In genomic region chr3:141659821-141660597, GRCh38 we compare ENCODE assay signal across 8 cellular contexts.
DNase-seq lines count a peak whose midpoint lies in the region; ATAC-seq and TF ChIP-seq lines count a peak whose summit lies in the region.

No MANE protein-coding gene starts in this region.

- no peaks in the 10 kb centered on the region for H3K9me3 ChIP-seq in CD8-positive, alpha-beta T cell (ENCODE audit: low read length)
- H3K9me3 ChIP-seq in HUES64 (ENCODE audit: insufficient read depth, low read depth, low read length) (peaks cover 20% of the 10 kb centered on the region), neural cell (ENCODE audit: low read length) (no peaks in the 10 kb centered on the region)

- no peak for ATAC-seq in CD8-positive, alpha-beta T cell
- ATAC-seq in WTC11, result peak; percentile 58
- no peak for ATAC-seq in GM18867 (IDR thresholded peaks at IDR 0.05; ENCODE audit: unreplicated experiment)
- no peak for ATAC-seq in GM18907 (IDR thresholded peaks at IDR 0.05; ENCODE audit: unreplicated experiment)

- 1% methylated on average over 64 of the region's 64 CpGs for WGBS in HUES64

- no peaks in the 10 kb centered on the region for H3K9me2 ChIP-seq in neural cell (ENCODE audit: insufficient read depth, low read length)

- H3K27ac Mint-ChIP-seq in CD8-positive, alpha-beta T cell, result no peak overlapping the region
- no peak overlapping the region for H3K27ac Mint-ChIP-seq in WTC11

- no peaks in the 10 kb centered on the region for H3F3A ChIP-seq in neural cell (ENCODE audit: insufficient read depth, low read length, poor library complexity, severe bottlenecking)

- H3K79me2 ChIP-seq in neural cell (replicated peaks; ENCODE audit: insufficient read depth, low read length), result no peaks in the 10 kb centered on the region

- TF ChIP-seq CTCF in CD8-positive, alpha-beta T cell (IDR thresholded peaks at IDR 0.05), result no peak
- TF ChIP-seq CTCF in WTC11 (IDR thresholded peaks at IDR 0.05), result no peak
- TF ChIP-seq CTCF in neural cell (IDR thresholded peaks at IDR 0.05; ENCODE audit: poor library complexity, severe bottlenecking), result no peak

- H3K9ac ChIP-seq in HUES64 (ENCODE audit: low read depth, low read length) (peak overlapping the region; percentile 56), neural cell (ENCODE audit: low read length) (peak overlapping the region; percentile 46)

- peaks cover 4% of the 10 kb centered on the region for H3K27me3 ChIP-seq in CD8-positive, alpha-beta T cell (ENCODE audit: insufficient read depth, low read length)
- H3K27me3 ChIP-seq in HUES64 (ENCODE audit: insufficient read depth, low read length) (peaks cover 40% of the 10 kb centered on the region), neural cell (ENCODE audit: insufficient read depth, low read depth, low read length) (peaks cover 32% of the 10 kb centered on the region)

- no peak for DNase-seq in CD8-positive, alpha-beta T cell
- DNase-seq in WTC11 (ENCODE audit: low spot score), result peak; percentile 60
- peak; percentile 54 for DNase-seq in globus pallidus (ENCODE audit: low spot score)
- DNase-seq in stimulated activated naive CD4-positive, alpha-beta T cell treated with Interleukin-2 at 50 U/mL for 16 hours (lab: John Stamatoyannopoulos, UW), result no peak

- peak overlapping the region; percentile 70 for H3K4me2 ChIP-seq in neural cell (ENCODE audit: low read length)

- no peak for TF ChIP-seq RAD21 in neural cell (conservative IDR thresholded peaks at IDR 0.05)

- intact Hi-C loops in CD8-positive, alpha-beta T cell (cut with DNase I, micrococcal nuclease), result no loop called here

- H2AFZ ChIP-seq in neural cell (ENCODE audit: low read depth, low read length), result peak overlapping the region; percentile 40

- no peak for TF ChIP-seq EP300 in neural cell (conservative IDR thresholded peaks at IDR 0.05; ENCODE audit: poor library complexity, severe bottlenecking)

- peaks cover 9% of the 10 kb centered on the region for H3K4me1 Mint-ChIP-seq in CD8-positive, alpha-beta T cell (ENCODE audit: low read depth)
- H3K4me1 Mint-ChIP-seq in WTC11, result peaks cover 29% of the 10 kb centered on the region

- H3K4me3 ChIP-seq in CD8-positive, alpha-beta T cell (ENCODE audit: low read depth, low read length), result peak overlapping the region; percentile 12
- H3K4me3 ChIP-seq in HUES64 (ENCODE audit: low read length), result peak overlapping the region; percentile 63
- peak overlapping the region; percentile 72 for H3K4me3 ChIP-seq in neural cell (ENCODE audit: low read length)

- no peaks in the 10 kb centered on the region for H4K20me1 ChIP-seq in neural cell (ENCODE audit: insufficient read depth)

- no peak overlapping the region for H3K27ac ChIP-seq in CD8-positive, alpha-beta T cell (ENCODE audit: low read depth, low read length)
- no peak overlapping the region; the same call in 1 of the 2 replicates for H3K27ac ChIP-seq in HUES64 (ENCODE audit: low read depth, low read length)
- no peak overlapping the region for H3K27ac ChIP-seq in neural cell (ENCODE audit: low read length)

- H3K36me3 Mint-ChIP-seq in CD8-positive, alpha-beta T cell, result no peaks in the 10 kb centered on the region
- H3K36me3 Mint-ChIP-seq in WTC11, result peaks cover 17% of the 10 kb centered on the region

- POLR2A ChIA-PET in CD8-positive, alpha-beta T cell (lab: Charles Lee), result no interaction called here
- POLR2A ChIA-PET in WTC11 (lab: Charles Lee), result interaction anchor here (1.1 kb wide), 1 partner anchor 173 kb away, joined by 3 read pairs; no protein-coding TSS in a partner anchor

- no peaks in the 10 kb centered on the region for H3K9me3 Mint-ChIP-seq in CD8-positive, alpha-beta T cell
- H3K9me3 Mint-ChIP-seq in WTC11, result peaks cover 27% of the 10 kb centered on the region

- no peaks in the 10 kb centered on the region for H3K36me3 ChIP-seq in CD8-positive, alpha-beta T cell (ENCODE audit: insufficient read depth, low read length)
- H3K36me3 ChIP-seq in HUES64 (ENCODE audit: insufficient read depth, low read length) (no peaks in the 10 kb centered on the region), neural cell (ENCODE audit: insufficient read depth, low read length) (no peaks in the 10 kb centered on the region)

- H3K27me3 Mint-ChIP-seq in CD8-positive, alpha-beta T cell (ENCODE audit: low read depth), result peaks cover 54% of the 10 kb centered on the region
- H3K27me3 Mint-ChIP-seq in WTC11 (ENCODE audit: low read depth), result peaks cover 53% of the 10 kb centered on the region

- H3K4me3 Mint-ChIP-seq in CD8-positive, alpha-beta T cell, result peak overlapping the region; percentile 73
- peak overlapping the region; percentile 91 for H3K4me3 Mint-ChIP-seq in WTC11

- CTCF ChIA-PET in CD8-positive, alpha-beta T cell (lab: Charles Lee), result no interaction called here
- CTCF ChIA-PET in WTC11 (lab: Charles Lee), result interaction anchor here (0.8 to 2.8 kb wide), 3 partner anchors 12 to 134 kb away, joined by 5 to 15 read pairs (median 5); no protein-coding TSS in a partner anchor

- peaks cover 4% of the 10 kb centered on the region for H3K4me1 ChIP-seq in CD8-positive, alpha-beta T cell (ENCODE audit: insufficient read depth, low read length)
- H3K4me1 ChIP-seq in HUES64 (ENCODE audit: insufficient read depth, low read length), result peaks cover 6% of the 10 kb centered on the region; the same call in 1 of the 2 replicates

TF ChIP-seq in WTC11, 78 proteins besides CTCF, POLR2A, EP300 and RAD21 (continues in another document):
- TF ChIP-seq HMGA2 (CRISPR knock-in tag; IDR thresholded peaks at IDR 0.05) (no peak), IRF2 (CRISPR knock-in tag; IDR thresholded peaks at IDR 0.05; ENCODE audit: borderline replicate concordance, low read depth) (no peak), AFF4 (CRISPR knock-in tag; IDR thresholded peaks at IDR 0.05; ENCODE audit: borderline replicate concordance) (no peak), TP53 (CRISPR knock-in tag; IDR thresholded peaks at IDR 0.05) (0 out of 2 replicates have a peak, but pooled peaks have one; percentile 57), KAT7 (CRISPR knock-in tag; IDR thresholded peaks at IDR 0.05; ENCODE audit: borderline replicate concordance) (no peak), ETV6 (CRISPR knock-in tag; IDR thresholded peaks at IDR 0.05) (no peak), CREB1 (CRISPR knock-in tag; IDR thresholded peaks at IDR 0.05) (no peak)

TF ChIP-seq in neural cell, 6 proteins besides CTCF, POLR2A, EP300 and RAD21:
- TF ChIP-seq MXI1 (conservative IDR thresholded peaks at IDR 0.05; ENCODE audit: poor library complexity, severe bottlenecking) (peak; percentile 24), POLR2AphosphoS5 (IDR thresholded peaks at IDR 0.05) (no peak), SMC3 (conservative IDR thresholded peaks at IDR 0.05; ENCODE audit: poor library complexity) (no peak), TAF1 (IDR thresholded peaks at IDR 0.05; ENCODE audit: low read depth) (no peak)

Comparison
In these comparisons a context has a peak if more than half of its experiments do, and no peak if none do; other contexts are left out.
1. DNase-seq: peak in WTC11 (single experiment) and globus pallidus (single experiment); none in CD8-positive, alpha-beta T cell (0 of 7) and stimulated activated naive CD4-positive, alpha-beta T cell treated with Interleukin-2 at 50 U/mL for 16 hours (single experiment).
2. H3K4me3 ChIP-seq: peak in every context shown above with its lines; median percentile 72 in neural cell; 63 in HUES64; 12 in CD8-positive, alpha-beta T cell.